8 cellular contexts compared by ENCODE assay signal in the genomic region with DNA sequence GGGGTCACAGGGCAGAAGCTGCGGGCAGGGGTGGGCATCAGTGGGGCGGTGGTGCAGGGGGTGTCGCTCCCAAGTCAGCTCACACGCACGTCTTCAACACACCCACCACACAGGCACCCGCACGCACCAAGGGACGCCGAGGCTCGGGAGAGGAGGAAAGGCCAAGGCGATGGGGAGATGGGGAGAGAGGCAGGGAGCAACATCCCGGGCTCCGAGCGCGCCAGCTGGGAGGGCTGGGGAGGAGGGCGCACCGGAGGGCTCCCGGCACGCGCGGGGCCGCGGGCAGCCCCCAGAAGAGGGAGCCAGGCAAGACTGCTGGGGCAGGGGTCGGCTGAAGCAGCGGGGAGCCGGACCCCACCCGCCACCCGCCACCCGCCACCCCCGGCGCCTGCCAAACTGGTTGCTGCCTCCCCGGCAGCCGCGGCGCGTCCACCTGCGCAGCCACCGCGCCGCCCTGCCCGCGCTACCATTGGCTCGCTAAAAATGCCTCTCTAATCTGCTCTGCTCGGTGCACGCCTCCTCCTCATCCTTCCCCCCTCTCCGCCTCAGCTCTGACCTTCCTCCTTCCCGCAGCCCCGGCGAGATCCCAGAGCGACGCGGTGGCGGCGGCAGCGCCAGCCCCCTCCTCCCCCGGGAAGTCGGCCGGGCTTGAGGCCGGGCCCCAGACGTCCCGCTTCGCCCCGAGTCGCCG. TPM values are rescaled to one million over a fixed set of nuclear protein-coding genes. Genes with fewer than 3 reads are reported as not detected.
DNase-seq lines count a peak whose midpoint lies in the region; ATAC-seq and TF ChIP-seq lines count a peak whose summit lies in the region.

Gene PACSIN1, plus strand, starts transcription at position 526 of the 691 bp plus-strand sequence. CDS start 60,230 bp downstream, outside the sequence.

- H3K27ac ChIP-seq in esophagus (ENCODE audit: low read depth in 2 of 2, low read length in 1 of 2) = no peak within 1 kb of the TSS

- POLR2A ChIA-PET in AG04449 (lab: Yijun Ruan, JAX) (no interaction called here), T-cell (lab: Charles Lee) (no interaction called here)

- H3K36me3 Mint-ChIP-seq in T-cell = no peaks in the 10 kb centered on the region

- ATAC-seq in T-cell (replicated peaks in 1 of 4) (peak; percentile 61 to 74 (median 68)), GM21381 (IDR thresholded peaks at IDR 0.05; ENCODE audit: unreplicated experiment) (no peak)

- peak within 1 kb of the TSS; percentile 32 for H3K4me3 ChIP-seq in AG04449 (ENCODE audit: low read depth, low read length)
- peak within 1 kb of the TSS; percentile 27 for H3K4me3 ChIP-seq in GM12864 (ENCODE audit: low read depth, low read length)
- H3K4me3 ChIP-seq in esophagus (ENCODE audit: low read depth in 1 of 2, low read length in 2 of 2) = peak within 1 kb of the TSS; percentile 19 to 32

- H3K27me3 Mint-ChIP-seq in T-cell = peaks cover 22 to 32% of the 10 kb centered on the region in 2 donors

- peaks cover 7 to 9% (median 8%) of the 10 kb centered on the region in 3 donors for H3K4me1 Mint-ChIP-seq in T-cell

- CTCF ChIA-PET in AG04449 (lab: Yijun Ruan, JAX) = interaction anchor here (1.0 to 1.2 kb wide), 2 partner anchors 10 to 144 kb away, joined by 3 to 4 read pairs; no protein-coding TSS in a partner anchor
- CTCF ChIA-PET in T-cell (lab: Charles Lee) = interaction anchor here in 1 of 2 donors (0.6 to 1.0 kb wide), 3 partner anchors 144 to 675 kb away, joined by 3 to 4 read pairs (median 3); no protein-coding TSS in a partner anchor

- no peaks in the 10 kb centered on the region for H3K9me3 Mint-ChIP-seq in T-cell

- H3K27me3 ChIP-seq in esophagus (ENCODE audit: control insufficient read depth in 1 of 2, insufficient read depth in 2 of 2, low read length in 2 of 2) = no peaks in the 10 kb centered on the region

- H3K4me3 Mint-ChIP-seq in T-cell = peak within 1 kb of the TSS; percentile 43 to 57 (median 55)

- H3K9me3 ChIP-seq in esophagus (ENCODE audit: control insufficient read depth in 2 of 2, insufficient read depth in 1 of 2, low read depth in 1 of 2, low read length in 1 of 2) = no peaks in the 10 kb centered on the region

- peaks cover 0 to 4% of the 10 kb centered on the region in 2 donors for H3K4me1 ChIP-seq in esophagus (ENCODE audit: control insufficient read depth in 2 of 2, insufficient read depth in 2 of 2, low read length in 1 of 2)

- DNase-seq in AG04449 (ENCODE audit: low read depth, low spot score) (no peak), GM12864 (ENCODE audit: low read depth) (no peak), T-cell (peak in 4 of 34 experiments; percentile 9 to 19 (median 12)), occipital lobe (lab: John Stamatoyannopoulos, UW) (peak; percentile 66), RKO (ENCODE audit: low spot score) (no peak)
- DNase-seq in activated CD8-positive, alpha-beta memory T cell treated with anti-CD3 and anti-CD28 coated beads, Interleukin-2, amount 50 U/mL, for 48 hours = no peak

- no peak within 1 kb of the TSS for H3K27ac Mint-ChIP-seq in T-cell

- 2 to 3% methylated on average over 42 to 65 of the region's 65 CpGs for WGBS in esophagus, 2 donors

- H3K36me3 ChIP-seq in esophagus (ENCODE audit: control insufficient read depth in 2 of 2, insufficient read depth in 2 of 2, low read length in 1 of 2) = no peaks in the 10 kb centered on the region

- TF ChIP-seq CTCF in AG04449 (IDR thresholded peaks at IDR 0.05; ENCODE audit: insufficient read depth, low read length, missing control alignments) (no peak), GM12864 (IDR thresholded peaks at IDR 0.05; ENCODE audit: low read depth, low read length, missing control alignments) (no peak)

RNA-seq across cellular contexts. Expression of gene PACSIN1, which starts in this region (rescaled TPM):
- total RNA-seq in T-cell = 1 to 10 TPM in 4 of 5 donors, under 1 TPM in 1; 0.86 to 3.2 (median 2.4) TPM
- under 1 TPM; 0.01 to 0.04 TPM for polyA plus RNA-seq in esophagus
- total RNA-seq in occipital lobe = 2.8 TPM
